13 cellular contexts compared by ENCODE assay signal in genomic region chr5:78698218-78698751, GRCh38. TPM values are rescaled to one million over a fixed set of nuclear protein-coding genes. Genes with fewer than 3 reads are reported as not detected.
DNase-seq lines count a peak whose midpoint lies in the region; ATAC-seq and TF ChIP-seq lines count a peak whose summit lies in the region.
"Had no signal": no experiment of that assay in that cellular context is flagged by ENCODE, and none has a peak within 500 bp of the region (broad histone marks: within the 10 kb centered on the region; RNA-seq: fewer than 3 reads in every experiment).

No MANE protein-coding gene starts in this region.

- no peaks in the 10 kb centered on the region for H3K79me2 ChIP-seq in ACC112 (ENCODE audit: control insufficient read depth, insufficient read depth, low read length, unreplicated experiment)

- no peak overlapping the region for H3K27ac Mint-ChIP-seq in activated T-helper 1 cell treated with anti-CD3 and anti-CD28 coated beads, Interleukin-12 subunit alpha, Interleukin-12 subunit beta, Interleukin-2, Interleukin-4 antibody, amounts not matched to agents 30 ng/mL and 10 ng/mL and 1 ng/mL, durations not matched to agents 14 hours and 24 hours and 36 hours

- H3K4me3 Mint-ChIP-seq in activated T-helper 1 cell treated with anti-CD3 and anti-CD28 coated beads, Interleukin-12 subunit alpha, Interleukin-12 subunit beta, Interleukin-2, Interleukin-4 antibody, amounts not matched to agents 30 ng/mL and 10 ng/mL and 1 ng/mL, durations not matched to agents 14 hours and 24 hours and 36 hours, result no peak overlapping the region
- H3K4me3 Mint-ChIP-seq: activated T-cell treated with anti-CD3 and anti-CD28 coated beads, Interleukin-2, amount 50 U/mL, for 4 hours had no signal

- H3K4me3 ChIP-seq in ACC112 (ENCODE audit: low read depth, low read length) (no peak overlapping the region), esophagus squamous epithelium (no peak overlapping the region), mesodermal cell (ENCODE audit: extremely low read depth, insufficient read depth, low read length, poor library complexity, severe bottlenecking) (no peak overlapping the region)
- H3K4me3 ChIP-seq: skin epidermis had no signal

- H2AFZ ChIP-seq in ACC112 (ENCODE audit: low read length, unreplicated experiment), result peak overlapping the region; percentile 44

- H3K36me3 Mint-ChIP-seq in activated T-helper 1 cell treated with anti-CD3 and anti-CD28 coated beads, Interleukin-12 subunit alpha, Interleukin-12 subunit beta, Interleukin-2, Interleukin-4 antibody, amounts not matched to agents 30 ng/mL and 10 ng/mL and 1 ng/mL, durations not matched to agents 14 hours and 24 hours and 36 hours (ENCODE audit: low read depth), result no peaks in the 10 kb centered on the region

- H3K27me3 Mint-ChIP-seq in activated T-helper 1 cell treated with anti-CD3 and anti-CD28 coated beads, Interleukin-12 subunit alpha, Interleukin-12 subunit beta, Interleukin-2, Interleukin-4 antibody, amounts not matched to agents 30 ng/mL and 10 ng/mL and 1 ng/mL, durations not matched to agents 14 hours and 24 hours and 36 hours (ENCODE audit: insufficient read depth), result peaks cover 6% of the 10 kb centered on the region

- DNase-seq in RPMI7951 (ENCODE audit: low read depth) (peak; percentile 83), esophagus squamous epithelium (lab: John Stamatoyannopoulos, UW) (no peak), OCI-M1 (lab: John Stamatoyannopoulos, UW) (no peak), NCI-H748 (lab: John Stamatoyannopoulos, UW; ENCODE audit: unreplicated experiment) (no peak)
- no peak for DNase-seq in activated T-helper 1 cell treated with anti-CD3 and anti-CD28 coated beads, Interleukin-12 subunit alpha, Interleukin-12 subunit beta, Interleukin-2, Interleukin-4 antibody, amounts not matched to agents 30 ng/mL and 10 ng/mL and 1 ng/mL, durations not matched to agents 14 hours and 24 hours and 36 hours (ENCODE audit: low spot score)
- DNase-seq: activated T-cell treated with anti-CD3 and anti-CD28 coated beads, Interleukin-2, amount 50 U/mL, for 4 hours; GF-D8; GOT3; KBM-7 had no signal

- H3K9me3 ChIP-seq in esophagus squamous epithelium (peaks cover 0 to 7% (median 0%) of the 10 kb centered on the region in 3 donors), mesodermal cell (ENCODE audit: control insufficient read depth, low read length) (peaks cover 8% of the 10 kb centered on the region)

- 24 to 29% methylated on average over 3 of the region's 4 CpGs for WGBS in esophagus squamous epithelium, 2 donors
- WGBS in mesodermal cell (ENCODE audit: insufficient coverage in 2 of 2), 2 experiments, result 89 to 93% methylated on average over 1 of the region's 4 CpGs

- H3K4me1 ChIP-seq in ACC112 (ENCODE audit: control insufficient read depth, insufficient read depth, low read length, unreplicated experiment) (peaks cover 24% of the 10 kb centered on the region), esophagus squamous epithelium (peaks cover 5 to 39% (median 24%) of the 10 kb centered on the region in 3 donors), mesodermal cell (ENCODE audit: control insufficient read depth, insufficient read depth, low read length, poor library complexity, severe bottlenecking) (peaks cover 15% of the 10 kb centered on the region)

- no peaks in the 10 kb centered on the region for H3K4me1 Mint-ChIP-seq in activated T-helper 1 cell treated with anti-CD3 and anti-CD28 coated beads, Interleukin-12 subunit alpha, Interleukin-12 subunit beta, Interleukin-2, Interleukin-4 antibody, amounts not matched to agents 30 ng/mL and 10 ng/mL and 1 ng/mL, durations not matched to agents 14 hours and 24 hours and 36 hours (ENCODE audit: low read depth)

- H3K27me3 ChIP-seq in ACC112 (ENCODE audit: insufficient read depth, low read length) (no peaks in the 10 kb centered on the region), esophagus squamous epithelium (no peaks in the 10 kb centered on the region)

- intact Hi-C loops in esophagus squamous epithelium (cut with DNase I), result no loop called here
- intact Hi-C loops in activated T-helper 1 cell treated with anti-CD3 and anti-CD28 coated beads, Interleukin-12 subunit alpha, Interleukin-12 subunit beta, Interleukin-2, Interleukin-4 antibody, amounts not matched to agents 30 ng/mL and 10 ng/mL and 1 ng/mL, durations not matched to agents 14 hours and 24 hours and 36 hours (cut with micrococcal nuclease), result no loop called here

- ATAC-seq in HG02798 (IDR thresholded peaks at IDR 0.05; ENCODE audit: poor library complexity, unreplicated experiment), result no peak
- ATAC-seq: activated T-cell treated with anti-CD3 and anti-CD28 coated beads, Interleukin-2, amount 50 U/mL, for 4 hours had no signal

- H3K9me3 Mint-ChIP-seq in activated T-helper 1 cell treated with anti-CD3 and anti-CD28 coated beads, Interleukin-12 subunit alpha, Interleukin-12 subunit beta, Interleukin-2, Interleukin-4 antibody, amounts not matched to agents 30 ng/mL and 10 ng/mL and 1 ng/mL, durations not matched to agents 14 hours and 24 hours and 36 hours, result no peaks in the 10 kb centered on the region

- no peak for TF ChIP-seq CTCF in esophagus squamous epithelium (IDR thresholded peaks at IDR 0.05)

- no peaks in the 10 kb centered on the region for H3K36me3 ChIP-seq in ACC112 (ENCODE audit: insufficient read depth, low read length)
- H3K36me3 ChIP-seq in esophagus squamous epithelium, result no peaks in the 10 kb centered on the region
- no peaks in the 10 kb centered on the region for H3K36me3 ChIP-seq in mesodermal cell (ENCODE audit: control insufficient read depth, insufficient read depth, low read length)

- no peak for TF ChIP-seq POLR2A in esophagus squamous epithelium (IDR thresholded peaks at IDR 0.05)

- H3K27ac ChIP-seq in ACC112 (ENCODE audit: low read depth, low read length), result peak overlapping the region; percentile 45
- peak overlapping the region in 3 of 4 donors; percentile 32 to 54 (median 53) for H3K27ac ChIP-seq in esophagus squamous epithelium
- peak overlapping the region; percentile 23 for H3K27ac ChIP-seq in mesodermal cell (ENCODE audit: low read depth, low read length, severe bottlenecking)

RNA-seq across cellular contexts. Expression of gene LHFPL2, which starts 49.7 kb away (rescaled TPM):
- total RNA-seq in RPMI7951 (2014; rRNA removed; shearing (Covaris generic)), result 35.1 and 38.2 TPM in 2 replicates
- total RNA-seq in esophagus squamous epithelium, result 10 to 100 TPM in 1 of 4 donors, 1 to 10 TPM in 3; 2.2 to 11.1 (median 6.2) TPM
- polyA plus RNA-seq in mesodermal cell (2013, experiment 1 of 2), result 40.1 TPM
- polyA plus RNA-seq in mesodermal cell (2013, experiment 2 of 2), result 47.4 TPM
- total RNA-seq in activated T-helper 1 cell treated with anti-CD3 and anti-CD28 coated beads, Interleukin-12 subunit alpha, Interleukin-12 subunit beta, Interleukin-2, Interleukin-4 antibody, amounts not matched to agents 30 ng/mL and 10 ng/mL and 1 ng/mL, durations not matched to agents 14 hours and 24 hours and 36 hours, result 0.08 and 0.47 TPM in 2 replicates
